Comparison of ENCODE assay signal across 9 cellular contexts in the genomic region with DNA sequence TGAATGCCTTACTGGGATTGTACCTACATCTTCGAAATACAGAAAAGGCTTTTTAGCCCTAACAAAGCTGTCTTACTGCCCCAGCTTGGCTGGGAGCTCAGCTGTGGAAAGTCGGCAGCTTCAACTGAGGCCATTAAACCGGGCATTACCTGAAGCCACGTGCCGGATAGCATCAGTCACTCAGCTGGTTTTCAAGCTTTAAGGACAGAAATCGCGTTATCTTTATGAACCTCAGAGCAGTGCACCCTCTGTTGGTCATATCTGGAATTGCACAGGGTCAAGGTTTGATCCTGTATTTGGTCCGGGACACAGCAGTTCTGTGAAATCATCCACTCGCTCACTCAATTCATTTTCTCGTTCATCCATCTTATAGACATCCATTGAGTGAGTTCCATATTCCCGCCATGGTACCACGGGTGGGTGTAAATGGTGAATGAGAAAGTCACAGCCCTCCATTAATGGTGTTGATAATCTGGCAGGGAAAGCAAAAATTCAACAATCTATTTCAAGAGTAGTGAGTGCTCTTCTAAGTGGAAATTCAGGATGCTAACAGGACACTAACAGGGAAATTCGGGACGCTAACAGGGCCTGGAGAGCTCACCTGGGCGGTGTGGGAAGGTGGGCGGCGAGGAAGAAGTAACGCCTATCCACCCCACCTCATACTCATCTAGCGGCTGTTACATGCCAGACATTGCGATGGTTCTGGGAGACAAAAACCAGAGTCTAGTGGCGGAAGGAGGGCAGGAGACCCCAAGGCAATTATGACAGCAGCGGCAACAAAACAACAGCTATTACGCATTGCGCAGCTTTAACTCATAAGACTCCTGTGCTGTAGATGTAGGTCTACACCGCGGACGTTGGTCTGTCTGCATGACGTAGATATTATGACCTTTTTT.
DNase-seq lines count a peak whose midpoint lies in the region; ATAC-seq and TF ChIP-seq lines count a peak whose summit lies in the region.
"Had no signal": no experiment of that assay in that cellular context is flagged by ENCODE, and none has a peak within 500 bp of the region (broad histone marks: within the 10 kb centered on the region; RNA-seq: fewer than 3 reads in every experiment).

No MANE protein-coding gene starts in this region.

- H3K36me3 Mint-ChIP-seq in activated naive CD8-positive, alpha-beta T cell treated with anti-CD3 and anti-CD28 coated beads, Interleukin-2, amount 10 ng/mL, durations not matched to agents 7 days and 5 days, result no peaks in the 10 kb centered on the region
- H3K36me3 Mint-ChIP-seq: activated naive CD4-positive, alpha-beta T cell treated with anti-CD3 and anti-CD28 coated beads, Interleukin-2, amount 50 U/mL, for 24 hours had no signal

- TF ChIP-seq CTCF in DOHH2 (IDR thresholded peaks at IDR 0.05; ENCODE audit: low read depth, low read length, poor library complexity, severe bottlenecking), result peak; percentile 95

- H3K27ac Mint-ChIP-seq in activated naive CD8-positive, alpha-beta T cell treated with anti-CD3 and anti-CD28 coated beads, Interleukin-2, amount 10 ng/mL, durations not matched to agents 7 days and 5 days, result no peak overlapping the region
- H3K27ac Mint-ChIP-seq: activated naive CD4-positive, alpha-beta T cell treated with anti-CD3 and anti-CD28 coated beads, Interleukin-2, amount 50 U/mL, for 24 hours had no signal

- no peaks in the 10 kb centered on the region for H3F3A ChIP-seq in DOHH2 (ENCODE audit: control insufficient read depth, insufficient read depth)

- H3K4me1 ChIP-seq in DOHH2 (ENCODE audit: control insufficient read depth, low read length), result no peaks in the 10 kb centered on the region
- H3K4me1 ChIP-seq in SJCRH30, result peaks cover 6% of the 10 kb centered on the region; the same call in 1 of the 2 replicates

- no peaks in the 10 kb centered on the region for H3K9me2 ChIP-seq in DOHH2 (replicated peaks; ENCODE audit: control insufficient read depth, low read length)

- H3K27me3 ChIP-seq in DOHH2 (ENCODE audit: control insufficient read depth, low read length) (0 out of 2 replicates have a peak, but pooled peaks cover 2% of the 10 kb centered on the region), SJCRH30 (no peaks in the 10 kb centered on the region)

- no peak overlapping the region for H3K4me2 ChIP-seq in DOHH2 (ENCODE audit: low read length)

- H3K27ac ChIP-seq in DOHH2 (ENCODE audit: low read depth, low read length) (no peak overlapping the region), SJCRH30 (no peak overlapping the region)

- H3K36me3 ChIP-seq in DOHH2 (ENCODE audit: control insufficient read depth, low read length) (no peaks in the 10 kb centered on the region), SJCRH30 (no peaks in the 10 kb centered on the region)

- no peaks in the 10 kb centered on the region for H3K4me1 Mint-ChIP-seq in activated naive CD8-positive, alpha-beta T cell treated with anti-CD3 and anti-CD28 coated beads, Interleukin-2, amount 10 ng/mL, durations not matched to agents 7 days and 5 days

- DNase-seq in HUDEP-2 (lab: John Stamatoyannopoulos, UW; ENCODE audit: unreplicated experiment in 76 of 76) (peak in 47 of 76 experiments; percentile 1 to 57 (median 22)), SJCRH30 (peak; percentile 25 to 71), iPS DF 4.7 (ENCODE audit: extremely low read depth, low spot score) (peak; percentile 82)
- DNase-seq in activated naive CD8-positive, alpha-beta T cell treated with anti-CD3 and anti-CD28 coated beads, Interleukin-2, amount 10 ng/mL, durations not matched to agents 7 days and 5 days, result peak; percentile 37
- peak; percentile 3 to 4 for DNase-seq in stimulated activated CD4-positive, alpha-beta T cell treated with anti-CD3 and anti-CD28 coated beads, Interleukin-15, amount 100 ng/mL, for 1 hour (ENCODE audit: low read depth in 1 of 2, low spot score in 1 of 2)

- H3K79me2 ChIP-seq in DOHH2 (ENCODE audit: control insufficient read depth, low read length), result no peaks in the 10 kb centered on the region

- H3K4me3 Mint-ChIP-seq in activated naive CD8-positive, alpha-beta T cell treated with anti-CD3 and anti-CD28 coated beads, Interleukin-2, amount 10 ng/mL, durations not matched to agents 7 days and 5 days, result no peak overlapping the region
- H3K4me3 Mint-ChIP-seq: activated naive CD4-positive, alpha-beta T cell treated with anti-CD3 and anti-CD28 coated beads, Interleukin-2, amount 50 U/mL, for 24 hours had no signal

- H3K4me3 ChIP-seq in DOHH2 (ENCODE audit: low read length) (no peak overlapping the region), SJCRH30 (no peak overlapping the region)

- no peaks in the 10 kb centered on the region for H4K20me1 ChIP-seq in DOHH2 (ENCODE audit: control insufficient read depth, insufficient read depth, low read depth, low read length)

- POLR2A ChIA-PET in activated naive CD8-positive, alpha-beta T cell treated with anti-CD3 and anti-CD28 coated beads, Interleukin-2, amount 10 ng/mL, durations not matched to agents 7 days and 5 days (lab: Charles Lee), result no interaction called here

- H3K9me3 Mint-ChIP-seq in activated naive CD8-positive, alpha-beta T cell treated with anti-CD3 and anti-CD28 coated beads, Interleukin-2, amount 10 ng/mL, durations not matched to agents 7 days and 5 days, result no peaks in the 10 kb centered on the region
- H3K9me3 Mint-ChIP-seq: activated naive CD4-positive, alpha-beta T cell treated with anti-CD3 and anti-CD28 coated beads, Interleukin-2, amount 50 U/mL, for 24 hours had no signal

- H3K9me3 ChIP-seq in DOHH2 (ENCODE audit: control insufficient read depth, insufficient read depth, low read length), result no peaks in the 10 kb centered on the region
- no peaks in the 10 kb centered on the region for H3K9me3 ChIP-seq in SJCRH30 (replicated peaks)

- H3K27me3 Mint-ChIP-seq in activated naive CD8-positive, alpha-beta T cell treated with anti-CD3 and anti-CD28 coated beads, Interleukin-2, amount 10 ng/mL, durations not matched to agents 7 days and 5 days, result peaks cover 6% of the 10 kb centered on the region

- ATAC-seq in activated naive CD8-positive, alpha-beta T cell treated with anti-CD3 and anti-CD28 coated beads, Interleukin-2, amount 10 ng/mL, durations not matched to agents 7 days and 5 days (ENCODE audit: low read depth), result no peak
- ATAC-seq in HG03432 (IDR thresholded peaks at IDR 0.05; ENCODE audit: unreplicated experiment) (no peak), HG03571 (IDR thresholded peaks at IDR 0.05; ENCODE audit: unreplicated experiment) (no peak)

Comparison
In these comparisons a context has a peak if more than half of its experiments do, and no peak if none do; other contexts are left out.
1. DNase-seq: peak in every context shown above with its lines; median percentile 82 in iPS DF 4.7; 48 in SJCRH30; 37 in activated naive CD8-positive, alpha-beta T cell treated with anti-CD3 and anti-CD28 coated beads, Interleukin-2, amount 10 ng/mL, durations not matched to agents 7 days and 5 days; 22 in HUDEP-2; 4 in stimulated activated CD4-positive, alpha-beta T cell treated with anti-CD3 and anti-CD28 coated beads, Interleukin-15, amount 100 ng/mL, for 1 hour.